ENCODE assay signal across 9 cellular contexts in the genomic region with DNA sequence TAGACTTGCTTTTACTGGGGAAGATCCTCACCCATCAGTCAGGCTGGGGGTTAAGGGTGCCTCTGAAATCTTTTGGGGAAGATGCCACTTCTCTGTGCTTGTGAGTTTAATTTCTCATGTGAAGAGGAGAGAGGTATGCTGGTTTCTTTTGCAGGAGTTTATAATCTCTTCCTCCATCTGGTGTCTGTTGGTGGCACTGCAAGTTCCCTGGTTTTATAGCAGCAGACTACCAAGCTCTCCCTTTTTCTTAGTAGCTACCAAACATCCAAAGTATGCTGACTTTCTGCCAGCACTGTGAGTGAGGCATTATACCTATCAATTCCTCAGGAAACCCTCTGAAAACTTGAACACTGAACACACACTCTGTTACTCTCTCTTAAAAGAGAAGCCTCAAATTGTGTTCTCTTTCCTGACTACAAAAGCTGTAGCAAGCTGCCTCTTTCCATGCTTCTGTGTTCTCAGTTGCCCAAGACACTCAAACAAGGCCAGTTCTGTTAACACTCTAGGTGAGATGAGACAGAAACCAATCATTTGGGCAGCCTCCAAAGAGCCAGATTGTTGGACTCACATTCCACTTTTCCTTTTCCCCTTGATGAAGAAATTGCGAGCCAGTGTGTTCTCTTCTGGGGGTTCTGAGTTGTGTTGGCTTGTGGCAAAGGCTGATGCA.
DNase-seq lines count a peak whose midpoint lies in the region; ATAC-seq and TF ChIP-seq lines count a peak whose summit lies in the region.
"Had no signal": no experiment of that assay in that cellular context is flagged by ENCODE, and none has a peak within 500 bp of the region (broad histone marks: within the 10 kb centered on the region; RNA-seq: fewer than 3 reads in every experiment).

No MANE protein-coding gene starts in this region.

- peak; percentile 39; the same call in 1 of the 2 replicates for TF ChIP-seq CTCF in Panc1 (IDR thresholded peaks at IDR 0.05)

- no peak overlapping the region for H3K4me3 ChIP-seq in Panc1 (ENCODE audit: low read depth in 2 of 2, low read length in 2 of 2)

- H3K27ac ChIP-seq in Panc1 (ENCODE audit: low read length) = no peak overlapping the region

- POLR2A ChIA-PET in Panc1 (lab: Charles Lee) = no interaction called here

- no peaks in the 10 kb centered on the region for H3K36me3 ChIP-seq in Panc1 (ENCODE audit: control insufficient read depth, insufficient read depth, low read length)

- no TSS peak for BruUV-seq in Panc1 (replicated peaks; lab: Mats Ljungman, UMichigan)

- in situ Hi-C loops in Panc1 (cut with HindIII; ENCODE audit: low pct_unique_long_range_greater_than_20kb, low sequenced_read_pairs) = no loop called here

- CTCF ChIA-PET in Panc1 (lab: Charles Lee) = no interaction called here

- no peaks in the 10 kb centered on the region for H3K9me3 ChIP-seq in Panc1 (ENCODE audit: control insufficient read depth, insufficient read depth, low read depth, low read length)

- ATAC-seq in Panc1 (no peak), GM19397 (IDR thresholded peaks at IDR 0.05; ENCODE audit: unreplicated experiment) (no peak)

- intact Hi-C loops in Panc1 (cut with micrococcal nuclease; ENCODE audit: unreplicated experiment) = no loop called here

- no peaks in the 10 kb centered on the region for H3K27me3 ChIP-seq in Panc1 (ENCODE audit: control insufficient read depth, insufficient read depth, low read length)

- peak; percentile 0 for DNase-seq in COR-L47 (lab: John Stamatoyannopoulos, UW)
- DNase-seq in HCEC 1CT = peak; percentile 18
- DNase-seq in Panc1 (ENCODE audit: low read depth, low spot score) = no peak
- DNase-seq in iPS-NIHi11 (ENCODE audit: low spot score) = peak; percentile 63
- DNase-seq in DMS79 (lab: John Stamatoyannopoulos, UW) = no peak
- no peak for DNase-seq in NCI-H146 (lab: John Stamatoyannopoulos, UW)
- DNase-seq in NCI-H1417 treated with DMSO at 0.1 percent for 48 hours (lab: John Stamatoyannopoulos, UW) = no peak
- DNase-seq: naive B cell had no signal

- H3K4me1 ChIP-seq in Panc1 (ENCODE audit: control insufficient read depth, insufficient read depth, low read length) = no peaks in the 10 kb centered on the region

Comparison
In these comparisons a context has a peak if more than half of its experiments do, and no peak if none do; other contexts are left out.
1. DNase-seq: peak in COR-L47 (single experiment), HCEC 1CT (single experiment) and iPS-NIHi11 (single experiment); none in Panc1 (single experiment), DMS79 (single experiment), NCI-H146 (single experiment) and NCI-H1417 treated with DMSO at 0.1 percent for 48 hours (single experiment).